ENCODE assay signal across 32 cellular contexts in genomic region chr7:29406366-29406765, GRCh38.
"Had no signal": no experiment of that assay in that cellular context is flagged by ENCODE, and none has a peak within 500 bp of the region (broad histone marks: within the 10 kb centered on the region; RNA-seq: fewer than 3 reads in every experiment).

No MANE protein-coding gene starts in this region.

- H3K4me3 ChIP-seq: coronary artery, esophagus squamous epithelium, heart right ventricle, lung, pancreas, smooth muscle cell, thoracic aorta, tibial nerve, upper lobe of left lung, vagina had no signal

- FAIRE-seq: endometrium, islet of Langerhans, pancreas had no signal

- H3K36me3 Mint-ChIP-seq: memory B cell; naive B cell; natural killer cell treated with Interleukin-12 subunit alpha and Interleukin-12 subunit beta and Interleukin-15 and Interleukin-18, amount 100 ng/mL, for 72 hours had no signal

- DNase-seq: dermis blood vessel endothelial cell; effector memory CD4-positive, alpha-beta T cell; erythroblast; esophagus squamous epithelium; foreskin melanocyte; glutamatergic neuron; heart right ventricle; hippocampal formation; left cardiac atrium; left ventricle myocardium superior; naive B cell; pancreas; retina; stimulated activated CD4-positive, alpha-beta T cell treated with anti-CD3 and anti-CD28 coated beads, Interleukin-12 subunit alpha, Interleukin-12 subunit beta, amount 100 ng/mL, for 4 hours; stimulated activated CD4-positive, alpha-beta T cell treated with anti-CD3 and anti-CD28 coated beads, Interleukin-1b, Interleukin-23, amount 100 ng/mL, for 48 hours; stimulated activated CD4-positive, alpha-beta T cell treated with anti-CD3 and anti-CD28 coated beads, Interleukin-4, amount 100 ng/mL, for 1 hour; stimulated activated CD8-positive, alpha-beta memory T cell treated with anti-CD3 and anti-CD28 coated beads, Interleukin-4, amount 100 ng/mL, for 48 hours; stimulated activated naive CD4-positive, alpha-beta T cell treated with Interleukin-2 at 50 U/mL for 16 hours; upper lobe of left lung had no signal

- H3K9me3 Mint-ChIP-seq: memory B cell; naive B cell; natural killer cell treated with Interleukin-12 subunit alpha and Interleukin-12 subunit beta and Interleukin-15 and Interleukin-18, amount 100 ng/mL, for 72 hours; neural crest cell had no signal

- H3K4me1 ChIP-seq: esophagus squamous epithelium, pancreas, tibial nerve, upper lobe of left lung, vagina had no signal

- H3K27me3 ChIP-seq: esophagus squamous epithelium, heart right ventricle, neutrophil, pancreas, tibial nerve, upper lobe of left lung, vagina had no signal

- H3K4me2 ChIP-seq: smooth muscle cell had no signal

- H3K9me3 ChIP-seq: esophagus squamous epithelium, heart right ventricle, neutrophil, pancreas, thoracic aorta, tibial nerve, upper lobe of left lung, vagina had no signal

- H3K27ac Mint-ChIP-seq: memory B cell; naive B cell; natural killer cell treated with Interleukin-12 subunit alpha and Interleukin-12 subunit beta and Interleukin-15 and Interleukin-18, amount 100 ng/mL, for 72 hours had no signal

- H3K27me3 Mint-ChIP-seq: natural killer cell treated with Interleukin-12 subunit alpha and Interleukin-12 subunit beta and Interleukin-15 and Interleukin-18, amount 100 ng/mL, for 72 hours had no signal

- H3K4me3 Mint-ChIP-seq: memory B cell; naive B cell; natural killer cell treated with Interleukin-12 subunit alpha and Interleukin-12 subunit beta and Interleukin-15 and Interleukin-18, amount 100 ng/mL, for 72 hours; neural crest cell had no signal

- ATAC-seq: heart right ventricle, left ventricle myocardium superior, pancreas, sciatic nerve had no signal

- H3K4me1 Mint-ChIP-seq: memory B cell, naive B cell had no signal

- H3K27ac ChIP-seq: coronary artery, esophagus squamous epithelium, heart right ventricle, neutrophil, pancreas, thoracic aorta, tibial nerve, upper lobe of left lung, vagina had no signal

- H3K36me3 ChIP-seq: esophagus squamous epithelium, neutrophil, pancreas, thoracic aorta, tibial nerve, upper lobe of left lung, vagina had no signal
